Comparison of ENCODE assay signal across 7 cellular contexts in genomic region chr1:149851585-149852213, GRCh38. TPM values are rescaled to one million over a fixed set of nuclear protein-coding genes. Genes with fewer than 3 reads are reported as not detected.
DNase-seq lines count a peak whose midpoint lies in the region; ATAC-seq, FAIRE-seq and TF ChIP-seq lines count a peak whose summit lies in the region.
"Not testable (repeated sequence)": the region's sequence is repeated elsewhere in the genome, so short reads cannot be mapped to it uniquely, and the experiment has no call there.

No MANE protein-coding gene starts in this region.

- not testable (repeated sequence) for H3K4me2 ChIP-seq in IMR-90 (ENCODE audit: low read depth, low read length); GM12878 (ENCODE audit: control insufficient read depth, insufficient read depth)

- not testable (repeated sequence) for H2AK9ac ChIP-seq in IMR-90 (replicated peaks; ENCODE audit: low read depth, low read length, poor library complexity)

- not testable (repeated sequence) for H2BK5ac ChIP-seq in IMR-90 (ENCODE audit: low read depth, low read length, poor library complexity, severe bottlenecking)

- not testable (repeated sequence) for H4K5ac ChIP-seq in IMR-90 (ENCODE audit: low read depth, low read length)

- RAD21 ChIA-PET in GM12878 (lab: Charles Lee; ENCODE audit: unreplicated experiment) = not testable (repeated sequence)

- peak; percentile 61 for FAIRE-seq in GM12878 (lab: Jason Lieb, UNC)

- not testable (repeated sequence) for H3K36me3 ChIP-seq in IMR-90 (ENCODE audit: control insufficient read depth, insufficient read depth, low read length); GM12878 (ENCODE audit: control insufficient read depth in 2 of 2, insufficient read depth in 2 of 2, low read length in 1 of 2); lung (ENCODE audit: control insufficient read depth in 2 of 2, insufficient read depth in 2 of 2, low read length in 2 of 2)

- H3K14ac ChIP-seq in IMR-90 (replicated peaks; ENCODE audit: low read depth, low read length) = not testable (repeated sequence)

- not testable (repeated sequence) for DNase-seq in IMR-90; GM12878 (ENCODE audit: low read depth, low spot score); lung (ENCODE audit: low spot score)

- H3K18ac ChIP-seq in IMR-90 (ENCODE audit: low read depth, low read length) = not testable (repeated sequence)

- H2BK20ac ChIP-seq in IMR-90 (ENCODE audit: low read depth, low read length) = not testable (repeated sequence)

- H3K27me3 ChIP-seq in IMR-90 (ENCODE audit: control insufficient read depth, insufficient read depth, low read length); GM12878 (replicated peaks in 1 of 2; ENCODE audit: control insufficient read depth in 2 of 2, insufficient read depth in 2 of 2, low read length in 1 of 2); lung (ENCODE audit: control insufficient read depth, insufficient read depth): not testable (repeated sequence)

- H3K9me1 ChIP-seq in IMR-90 (ENCODE audit: insufficient read depth, low read length) = not testable (repeated sequence)

- SMC1A ChIA-PET in GM12878 (lab: Charles Lee; ENCODE audit: uncharacterized antibody, unreplicated experiment) = not testable (repeated sequence)

- intact Hi-C loops in IMR-90 (cut with micrococcal nuclease); GM12878 (cut with micrococcal nuclease; ENCODE audit: unreplicated experiment): not testable (repeated sequence)

- TF ChIP-seq CTCF in IMR-90 (conservative IDR thresholded peaks at IDR 0.05; ENCODE audit: low read depth, low read length); GM12878 (IDR thresholded peaks at IDR 0.05 in 2 of 3, conservative IDR thresholded peaks at IDR 0.05 in 1 of 3; ENCODE audit: control insufficient read depth in 2 of 3, extremely low read depth in 1 of 3, insufficient read depth in 1 of 3, low read depth in 3 of 3, low read length in 3 of 3); lung (IDR thresholded peaks at IDR 0.05; ENCODE audit: control extremely low read depth, extremely low read depth): not testable (repeated sequence)

- not testable (repeated sequence) for H4K8ac ChIP-seq in IMR-90 (ENCODE audit: low read depth in 2 of 2, low read length in 2 of 2)

- peaks cover 34% of the 10 kb centered on the region for H3K79me2 ChIP-seq in GM12878 (ENCODE audit: control insufficient read depth, insufficient read depth, low read length)

- in situ Hi-C loops in IMR-90 (cut with MboI; ENCODE audit: low sequenced_read_pairs); GM12878 (cut with MboI): not testable (repeated sequence)

- H2BK15ac ChIP-seq in IMR-90 (ENCODE audit: low read depth, low read length) = not testable (repeated sequence)

- TF ChIP-seq POLR2A in IMR-90 (IDR thresholded peaks at IDR 0.05; ENCODE audit: low read depth, low read length); GM12878 (IDR thresholded peaks at IDR 0.05; ENCODE audit: low read depth, low read length): not testable (repeated sequence)

- not testable (repeated sequence) for H2BK120ac ChIP-seq in IMR-90 (ENCODE audit: low read depth, low read length)

- H3K9me3 ChIP-seq in IMR-90 (ENCODE audit: control insufficient read depth, insufficient read depth, low read length); GM12878 (replicated peaks; ENCODE audit: control insufficient read depth, insufficient read depth, low read length); lung (ENCODE audit: control insufficient read depth in 2 of 2, insufficient read depth in 1 of 2, low read length in 1 of 2): not testable (repeated sequence)

- dilution Hi-C loops in IMR-90 (cut with HindIII; ENCODE audit: low sequenced_read_pairs, unreplicated experiment) = not testable (repeated sequence)

- ATAC-seq in GM18861 (IDR thresholded peaks at IDR 0.05; ENCODE audit: unreplicated experiment) (peak; percentile 26), GM19468 (IDR thresholded peaks at IDR 0.05; ENCODE audit: extremely low read depth, unreplicated experiment) (peak; percentile 29), HG02610 (IDR thresholded peaks at IDR 0.05; ENCODE audit: unreplicated experiment) (peak; percentile 45), HG03095 (IDR thresholded peaks at IDR 0.05; ENCODE audit: unreplicated experiment) (peak; percentile 27), IMR-90 (ENCODE audit: low read depth) (peak; percentile 50), GM12878 (peak; percentile 70), lung (ENCODE audit: insufficient read depth, low FRiP score) (peak; percentile 55)

- not testable (repeated sequence) for H3K4me3 ChIP-seq in IMR-90 (ENCODE audit: insufficient read depth, low read depth, low read length); GM12878; lung

- TF ChIP-seq EP300 in GM12878 (IDR thresholded peaks at IDR 0.05; ENCODE audit: borderline replicate concordance in 1 of 2, control insufficient read depth in 1 of 2, low read depth in 2 of 2, low read length in 2 of 2) = not testable (repeated sequence)

- not testable (repeated sequence) for H4K20me1 ChIP-seq in IMR-90 (ENCODE audit: insufficient read depth, low read length); GM12878 (ENCODE audit: control insufficient read depth, insufficient read depth)

- H3K4ac ChIP-seq in IMR-90 (ENCODE audit: low read depth, low read length) = not testable (repeated sequence)

- not testable (repeated sequence) for TF ChIP-seq RAD21 in IMR-90 (IDR thresholded peaks at IDR 0.05; ENCODE audit: low read length); GM12878 (IDR thresholded peaks at IDR 0.05; ENCODE audit: insufficient read depth, low read depth, low read length)

- H3K23ac ChIP-seq in IMR-90 (ENCODE audit: low read depth, low read length) = not testable (repeated sequence)

- H3K79me1 ChIP-seq in IMR-90 (ENCODE audit: low read depth in 1 of 2, low read length in 2 of 2) = peaks cover 19 to 31% of the 10 kb centered on the region in 2 experiments

- not testable (repeated sequence) for H3K4me1 ChIP-seq in IMR-90 (ENCODE audit: control insufficient read depth, insufficient read depth, low read length)
- H3K4me1 ChIP-seq in GM12878 (ENCODE audit: control insufficient read depth, insufficient read depth, low read length) (peaks cover 15% of the 10 kb centered on the region), lung (ENCODE audit: control insufficient read depth in 2 of 2, insufficient read depth in 2 of 2, low read length in 2 of 2) (peaks cover 1 to 15% of the 10 kb centered on the region in 2 donors)

- H3K27ac ChIP-seq in IMR-90 (ENCODE audit: insufficient read depth, low read length); GM12878 (ENCODE audit: control insufficient read depth, insufficient read depth); lung (ENCODE audit: low read depth in 1 of 2, low read length in 1 of 2): not testable (repeated sequence)

- H3K9ac ChIP-seq in IMR-90 (ENCODE audit: low read depth, low read length); GM12878 (ENCODE audit: control insufficient read depth, insufficient read depth, low read length): not testable (repeated sequence)

- not testable (repeated sequence) for H4K91ac ChIP-seq in IMR-90 (ENCODE audit: insufficient read depth, low read depth, low read length)

- BruUV-seq in IMR-90 (replicated peaks; lab: Mats Ljungman, UMichigan); GM12878 (replicated peaks; lab: Mats Ljungman, UMichigan): not testable (repeated sequence)

- no CpG with 5 or more reads among the region's 53 CpGs for WGBS in IMR-90 (ENCODE audit: extremely low coverage in 2 of 2, insufficient read length in 1 of 2), 2 experiments
- WGBS in GM12878 (ENCODE audit: insufficient coverage, insufficient replicate concordance, low lambda C conversion rate, missing lambda C conversion rate) = no CpG with 5 or more reads among the region's 53 CpGs
- no CpG with 5 or more reads among the region's 53 CpGs for WGBS in lung, 2 donors

- not testable (repeated sequence) for H2AFZ ChIP-seq in IMR-90 (replicated peaks; ENCODE audit: low read length, poor library complexity); GM12878 (ENCODE audit: control insufficient read depth, low read depth, low read length)

- not testable (repeated sequence) for H2AK5ac ChIP-seq in IMR-90 (ENCODE audit: low read depth, low read length)

- POLR2A ChIA-PET in IMR-90 (lab: Charles Lee; ENCODE audit: unreplicated experiment); GM12878 (lab: Charles Lee): not testable (repeated sequence)

- not testable (repeated sequence) for H3K56ac ChIP-seq in IMR-90 (ENCODE audit: extremely low read depth, insufficient read depth, low read length)

- CTCF ChIA-PET in IMR-90 (lab: Yijun Ruan, JAX); GM12878 (lab: Yijun Ruan, JAX): not testable (repeated sequence)

RNA-seq across cellular contexts. Expression of gene BOLA1, which starts 47.7 kb away (rescaled TPM):
- 3.4 and 4.4 TPM in 2 replicates for total RNA-seq in IMR-90 (2012; rRNA removed)
- 12.6 and 14.2 TPM in 2 replicates for polyA plus RNA-seq in IMR-90 (2012; rRNA removed)
- polyA plus RNA-seq in IMR-90 (2012; cell fraction: cytosol; rRNA removed) = 19.5 and 20.0 TPM in 2 replicates
- polyA plus RNA-seq in IMR-90 (2012; cell fraction: nucleus; rRNA removed; ENCODE audit: low replicate concordance) = 14.7 and 18.9 TPM in 2 replicates
- total RNA-seq in GM12878 (2013; cell fraction: nucleolus; rRNA removed) = 10.0 and 12.1 TPM in 2 replicates
- total RNA-seq in GM12878 (2014; rRNA removed) = 11.7 and 16.0 TPM in 2 replicates
- 7.0 and 7.5 TPM in 2 replicates for total RNA-seq in GM12878 (2014; rRNA removed; fragmentation: Illumina TruSeq; extraction: Trizol)
- 12.8 and 15.1 TPM in 2 replicates for total RNA-seq in GM12878 (2021)
- 1.6 TPM for polyA plus RNA-seq in GM12878 (2011; ENCODE audit: low read depth)
- polyA plus RNA-seq in GM12878 (2011; rRNA removed) = 7.9 and 9.7 TPM in 2 replicates
- polyA plus RNA-seq in GM12878 (2011; cell fraction: cytosol; rRNA removed) = 12.7 and 17.1 TPM in 2 replicates
- polyA plus RNA-seq in GM12878 (2011; cell fraction: nucleus; rRNA removed) = 21.0 and 23.7 TPM in 2 replicates
- 9.4 and 12.1 TPM in 2 replicates for polyA plus RNA-seq in GM12878 (2012)
- 4.6 and 5.4 TPM in 2 replicates for polyA plus RNA-seq in GM12878 (2014; fragmentation: Illumina TruSeq; extraction: Trizol)
- polyA plus RNA-seq in GM12878 (2014; fragmentation: Nextera tagmentation; extraction: Ambion mirVana) = 1 to 10 TPM in 1 of 2 experiments, under 1 TPM in 1; 0.74 to 4.3 TPM
- polyA plus RNA-seq in GM12878 (2014; rRNA removed) = 18.7 and 19.7 TPM in 2 replicates
- 10 to 100 TPM; 14.8 to 18.3 TPM for polyA plus RNA-seq in GM12878 (2016; fragmentation: Nextera tagmentation; extraction: Ambion mirVana)
- polyA minus RNA-seq in GM12878 (2011; rRNA and poly(A)+ RNA removed) = 1.2 and 3.5 TPM in 2 replicates
- 1.8 and 5.1 TPM in 2 replicates for polyA minus RNA-seq in GM12878 (2011; cell fraction: cytosol; rRNA and poly(A)+ RNA removed)
- 5.3 and 5.7 TPM in 2 replicates for polyA minus RNA-seq in GM12878 (2011; cell fraction: nucleus; rRNA and poly(A)+ RNA removed)
- total RNA-seq in lung = 10 to 100 TPM; 12.5 to 14.2 TPM
- polyA plus RNA-seq in lung = 10 to 100 TPM; 16.8 to 28.5 TPM
